In genomic region chr10:22228943-22229755, GRCh38 we compare ENCODE assay signal across 1 cellular context.
TF ChIP-seq lines count a peak whose summit lies in the region.

No MANE protein-coding gene starts in this region.

TF ChIP-seq in HEK293, 187 proteins besides CTCF, POLR2A, EP300 and RAD21 (continued from another document and continues in another):
- TF ChIP-seq, protein P1, sequence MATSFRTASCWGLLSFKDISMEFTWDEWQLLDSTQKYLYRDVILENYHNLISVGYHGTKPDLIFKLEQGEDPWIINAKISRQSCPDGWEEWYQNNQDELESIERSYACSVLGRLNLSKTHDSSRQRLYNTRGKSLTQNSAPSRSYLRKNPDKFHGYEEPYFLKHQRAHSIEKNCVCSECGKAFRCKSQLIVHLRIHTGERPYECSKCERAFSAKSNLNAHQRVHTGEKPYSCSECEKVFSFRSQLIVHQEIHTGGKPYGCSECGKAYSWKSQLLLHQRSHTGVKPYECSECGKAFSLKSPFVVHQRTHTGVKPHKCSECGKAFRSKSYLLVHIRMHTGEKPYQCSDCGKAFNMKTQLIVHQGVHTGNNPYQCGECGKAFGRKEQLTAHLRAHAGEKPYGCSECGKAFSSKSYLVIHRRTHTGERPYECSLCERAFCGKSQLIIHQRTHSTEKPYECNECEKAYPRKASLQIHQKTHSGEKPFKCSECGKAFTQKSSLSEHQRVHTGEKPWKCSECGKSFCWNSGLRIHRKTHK (tag by site-specific recombination; IDR thresholded peaks at IDR 0.05) = no peak
- TF ChIP-seq, protein P2, sequence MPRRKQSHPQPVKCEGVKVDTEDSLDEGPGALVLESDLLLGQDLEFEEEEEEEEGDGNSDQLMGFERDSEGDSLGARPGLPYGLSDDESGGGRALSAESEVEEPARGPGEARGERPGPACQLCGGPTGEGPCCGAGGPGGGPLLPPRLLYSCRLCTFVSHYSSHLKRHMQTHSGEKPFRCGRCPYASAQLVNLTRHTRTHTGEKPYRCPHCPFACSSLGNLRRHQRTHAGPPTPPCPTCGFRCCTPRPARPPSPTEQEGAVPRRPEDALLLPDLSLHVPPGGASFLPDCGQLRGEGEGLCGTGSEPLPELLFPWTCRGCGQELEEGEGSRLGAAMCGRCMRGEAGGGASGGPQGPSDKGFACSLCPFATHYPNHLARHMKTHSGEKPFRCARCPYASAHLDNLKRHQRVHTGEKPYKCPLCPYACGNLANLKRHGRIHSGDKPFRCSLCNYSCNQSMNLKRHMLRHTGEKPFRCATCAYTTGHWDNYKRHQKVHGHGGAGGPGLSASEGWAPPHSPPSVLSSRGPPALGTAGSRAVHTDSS (tag by site-specific recombination; IDR thresholded peaks at IDR 0.05) = peak; percentile 52; the same call in 1 of the 2 replicates
- no peak for TF ChIP-seq ZNF133 (tag by site-specific recombination; IDR thresholded peaks at IDR 0.05)
- peak; percentile 58 for TF ChIP-seq ZNF335 (tag by site-specific recombination; conservative IDR thresholded peaks at IDR 0.05)
- TF ChIP-seq, protein P3, sequence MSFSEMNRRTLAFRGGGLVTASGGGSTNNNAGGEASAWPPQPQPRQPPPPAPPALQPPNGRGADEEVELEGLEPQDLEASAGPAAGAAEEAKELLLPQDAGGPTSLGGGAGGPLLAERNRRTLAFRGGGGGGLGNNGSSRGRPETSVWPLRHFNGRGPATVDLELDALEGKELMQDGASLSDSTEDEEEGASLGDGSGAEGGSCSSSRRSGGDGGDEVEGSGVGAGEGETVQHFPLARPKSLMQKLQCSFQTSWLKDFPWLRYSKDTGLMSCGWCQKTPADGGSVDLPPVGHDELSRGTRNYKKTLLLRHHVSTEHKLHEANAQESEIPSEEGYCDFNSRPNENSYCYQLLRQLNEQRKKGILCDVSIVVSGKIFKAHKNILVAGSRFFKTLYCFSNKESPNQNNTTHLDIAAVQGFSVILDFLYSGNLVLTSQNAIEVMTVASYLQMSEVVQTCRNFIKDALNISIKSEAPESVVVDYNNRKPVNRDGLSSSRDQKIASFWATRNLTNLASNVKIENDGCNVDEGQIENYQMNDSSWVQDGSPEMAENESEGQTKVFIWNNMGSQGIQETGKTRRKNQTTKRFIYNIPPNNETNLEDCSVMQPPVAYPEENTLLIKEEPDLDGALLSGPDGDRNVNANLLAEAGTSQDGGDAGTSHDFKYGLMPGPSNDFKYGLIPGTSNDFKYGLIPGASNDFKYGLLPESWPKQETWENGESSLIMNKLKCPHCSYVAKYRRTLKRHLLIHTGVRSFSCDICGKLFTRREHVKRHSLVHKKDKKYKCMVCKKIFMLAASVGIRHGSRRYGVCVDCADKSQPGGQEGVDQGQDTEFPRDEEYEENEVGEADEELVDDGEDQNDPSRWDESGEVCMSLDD (tag by site-specific recombination; IDR thresholded peaks at IDR 0.05) = no peak
- TF ChIP-seq, protein P4, sequence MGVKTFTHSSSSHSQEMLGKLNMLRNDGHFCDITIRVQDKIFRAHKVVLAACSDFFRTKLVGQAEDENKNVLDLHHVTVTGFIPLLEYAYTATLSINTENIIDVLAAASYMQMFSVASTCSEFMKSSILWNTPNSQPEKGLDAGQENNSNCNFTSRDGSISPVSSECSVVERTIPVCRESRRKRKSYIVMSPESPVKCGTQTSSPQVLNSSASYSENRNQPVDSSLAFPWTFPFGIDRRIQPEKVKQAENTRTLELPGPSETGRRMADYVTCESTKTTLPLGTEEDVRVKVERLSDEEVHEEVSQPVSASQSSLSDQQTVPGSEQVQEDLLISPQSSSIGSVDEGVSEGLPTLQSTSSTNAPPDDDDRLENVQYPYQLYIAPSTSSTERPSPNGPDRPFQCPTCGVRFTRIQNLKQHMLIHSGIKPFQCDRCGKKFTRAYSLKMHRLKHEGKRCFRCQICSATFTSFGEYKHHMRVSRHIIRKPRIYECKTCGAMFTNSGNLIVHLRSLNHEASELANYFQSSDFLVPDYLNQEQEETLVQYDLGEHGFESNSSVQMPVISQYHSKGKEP (tag by site-specific recombination; IDR thresholded peaks at IDR 0.05) = peak; percentile 33
- TF ChIP-seq KLF16 (tag by site-specific recombination; IDR thresholded peaks at IDR 0.05) = peak; percentile 91
- peak; percentile 9; the same call in 1 of the 2 replicates for TF ChIP-seq ZNF654 (tag by site-specific recombination; IDR thresholded peaks at IDR 0.05; ENCODE audit: low read depth)
- no peak for TF ChIP-seq ZNF155 (tag by site-specific recombination; IDR thresholded peaks at IDR 0.05)
- TF ChIP-seq ZSCAN16 (tag by site-specific recombination; IDR thresholded peaks at IDR 0.05) = peak; percentile 53; the same call in 1 of the 2 replicates
- no peak for TF ChIP-seq ZNF677 (tag by site-specific recombination; IDR thresholded peaks at IDR 0.05)
- TF ChIP-seq ZBTB17 (tag by site-specific recombination; IDR thresholded peaks at IDR 0.05) = peak; percentile 95
- TF ChIP-seq SETDB1 (IDR thresholded peaks at IDR 0.05; ENCODE audit: insufficient read length, low read length) = no peak
- TF ChIP-seq ZNF704 (tag by site-specific recombination; IDR thresholded peaks at IDR 0.05) = no peak
- TF ChIP-seq ZNF670 (tag by site-specific recombination; IDR thresholded peaks at IDR 0.05; ENCODE audit: low read depth) = no peak
- TF ChIP-seq ZNF624 (tag by site-specific recombination; IDR thresholded peaks at IDR 0.05) = peak; percentile 71; the same call in 1 of the 2 replicates
- no peak for TF ChIP-seq HOXA7 (CRISPR knock-in tag; IDR thresholded peaks at IDR 0.05; ENCODE audit: borderline replicate concordance)
- no peak for TF ChIP-seq ZNF140 (tag by site-specific recombination; IDR thresholded peaks at IDR 0.05)
- TF ChIP-seq, protein P5, sequence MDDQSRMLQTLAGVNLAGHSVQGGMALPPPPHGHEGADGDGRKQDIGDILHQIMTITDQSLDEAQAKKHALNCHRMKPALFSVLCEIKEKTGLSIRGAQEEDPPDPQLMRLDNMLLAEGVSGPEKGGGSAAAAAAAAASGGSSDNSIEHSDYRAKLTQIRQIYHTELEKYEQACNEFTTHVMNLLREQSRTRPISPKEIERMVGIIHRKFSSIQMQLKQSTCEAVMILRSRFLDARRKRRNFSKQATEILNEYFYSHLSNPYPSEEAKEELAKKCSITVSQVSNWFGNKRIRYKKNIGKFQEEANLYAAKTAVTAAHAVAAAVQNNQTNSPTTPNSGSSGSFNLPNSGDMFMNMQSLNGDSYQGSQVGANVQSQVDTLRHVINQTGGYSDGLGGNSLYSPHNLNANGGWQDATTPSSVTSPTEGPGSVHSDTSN (CRISPR knock-in tag; IDR thresholded peaks at IDR 0.05) = 0 out of 2 replicates have a peak, but pooled peaks have one; percentile 45
- no peak for TF ChIP-seq ZNF175 (tag by site-specific recombination; IDR thresholded peaks at IDR 0.05)
- TF ChIP-seq FEZF1 (tag by site-specific recombination; IDR thresholded peaks at IDR 0.05) = no peak
- peak; percentile 70 for TF ChIP-seq ZSCAN18 (tag by site-specific recombination; IDR thresholded peaks at IDR 0.05)
- peak; percentile 95 for TF ChIP-seq ZNF324 (tag by site-specific recombination; IDR thresholded peaks at IDR 0.05)
- TF ChIP-seq KLF9 (tag by site-specific recombination; IDR thresholded peaks at IDR 0.05; ENCODE audit: low read depth) = peak; percentile 67
- no peak for TF ChIP-seq ZNF214 (tag by site-specific recombination; IDR thresholded peaks at IDR 0.05; ENCODE audit: borderline replicate concordance)
- no peak for TF ChIP-seq ZNF221 (tag by site-specific recombination; IDR thresholded peaks at IDR 0.05; ENCODE audit: borderline replicate concordance)
- peak; percentile 60 for TF ChIP-seq ZIC2 (tag by site-specific recombination; IDR thresholded peaks at IDR 0.05)
- peak; percentile 43; the same call in 1 of the 2 replicates for TF ChIP-seq KLF1 (tag by site-specific recombination; IDR thresholded peaks at IDR 0.05)
- TF ChIP-seq ZNF223 (tag by site-specific recombination; IDR thresholded peaks at IDR 0.05) = no peak; the same call in 1 of the 2 replicates
- peak; percentile 41; the same call in 1 of the 2 replicates for TF ChIP-seq ZNF341 (tag by site-specific recombination; IDR thresholded peaks at IDR 0.05; ENCODE audit: low read depth)
- peak; percentile 99 for TF ChIP-seq ZNF660 (tag by site-specific recombination; IDR thresholded peaks at IDR 0.05)
- no peak for TF ChIP-seq ZNF280C (tag by site-specific recombination; IDR thresholded peaks at IDR 0.05)
- TF ChIP-seq SCRT2 (tag by site-specific recombination; IDR thresholded peaks at IDR 0.05) = peak; percentile 57
- TF ChIP-seq, protein P6, sequence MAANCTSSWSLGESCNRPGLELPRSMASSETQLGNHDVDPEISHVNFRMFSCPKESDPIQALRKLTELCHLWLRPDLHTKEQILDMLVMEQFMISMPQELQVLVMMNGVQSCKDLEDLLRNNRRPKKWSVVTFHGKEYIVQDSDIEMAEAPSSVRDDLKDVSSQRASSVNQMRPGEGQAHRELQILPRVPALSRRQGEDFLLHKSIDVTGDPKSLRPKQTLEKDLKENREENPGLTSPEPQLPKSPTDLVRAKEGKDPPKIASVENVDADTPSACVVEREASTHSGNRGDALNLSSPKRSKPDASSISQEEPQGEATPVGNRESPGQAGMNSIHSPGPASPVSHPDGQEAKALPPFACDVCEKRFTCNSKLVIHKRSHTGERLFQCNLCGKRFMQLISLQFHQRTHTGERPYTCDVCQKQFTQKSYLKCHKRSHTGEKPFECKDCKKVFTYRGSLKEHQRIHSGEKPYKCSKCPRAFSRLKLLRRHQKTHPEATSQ (tag by site-specific recombination; IDR thresholded peaks at IDR 0.05) = peak; percentile 95; the same call in 1 of the 2 replicates
- peak; percentile 89 for TF ChIP-seq ZNF558 (tag by site-specific recombination; IDR thresholded peaks at IDR 0.05)
- peak; percentile 76 for TF ChIP-seq PATZ1 (tag by site-specific recombination; IDR thresholded peaks at IDR 0.05)
- no peak for TF ChIP-seq ZNF658 (tag by site-specific recombination; IDR thresholded peaks at IDR 0.05)
- peak; percentile 76 for TF ChIP-seq GLIS1 (tag by site-specific recombination; IDR thresholded peaks at IDR 0.05)
- peak; percentile 96 for TF ChIP-seq ZNF561 (tag by site-specific recombination; IDR thresholded peaks at IDR 0.05; ENCODE audit: borderline replicate concordance)
